ENCODE assay signal across 20 cellular contexts in genomic region chr7:108059526-108059925, GRCh38. TPM values are rescaled to one million over a fixed set of nuclear protein-coding genes. Genes with fewer than 3 reads are reported as not detected.
"Had no signal": no experiment of that assay in that cellular context is flagged by ENCODE, and none has a peak within 500 bp of the region (broad histone marks: within the 10 kb centered on the region; RNA-seq: fewer than 3 reads in every experiment).

No MANE protein-coding gene starts in this region.

- H3K9me3 ChIP-seq: adrenal gland, heart right ventricle, neutrophil, SK-N-SH had no signal

- DNase-seq: activated CD4-positive, alpha-beta T cell treated with anti-CD3 and anti-CD28 coated beads, Interleukin-2, amount 10 ng/mL, durations not matched to agents 7 days and 5 days; activated CD8-positive, alpha-beta memory T cell treated with anti-CD3 and anti-CD28 coated beads, Interleukin-2, amount 50 U/mL, for 4 hours; activated CD8-positive, alpha-beta T cell treated with anti-CD3 and anti-CD28 coated beads, Interleukin-2, amount 10 ng/mL, durations not matched to agents 7 days and 5 days; activated effector memory CD4-positive, alpha-beta T cell treated with Interleukin-2 at 50 U/mL for 16 hours; activated T-cell treated with anti-CD3 and anti-CD28 coated beads, Interleukin-2, amount 50 U/mL, for 48 hours; adrenal gland; dermis blood vessel endothelial cell; effector memory CD8-positive, alpha-beta T cell; heart right ventricle; immature natural killer cell; mesenchymal stem cell; naive thymus-derived CD8-positive, alpha-beta T cell; SHP77 treated with DMSO at 0.1 percent for 48 hours; SK-N-SH; stimulated activated CD4-positive, alpha-beta T cell treated with anti-CD3 and anti-CD28 coated beads, Interleukin-12 subunit alpha, Interleukin-12 subunit beta, amount 100 ng/mL, for 4 hours; stimulated activated CD4-positive, alpha-beta T cell treated with anti-CD3 and anti-CD28 coated beads, Interleukin-1b, Interleukin-23, amount 100 ng/mL, for 48 hours; stimulated activated naive CD8-positive, alpha-beta T cell treated with anti-CD3 and anti-CD28 coated beads, Interleukin-15, Interleukin-2, amounts not matched to agents 100 U/mL and 50 U/mL, for 24 hours had no signal

- ATAC-seq: activated CD8-positive, alpha-beta T cell treated with anti-CD3 and anti-CD28 coated beads, Interleukin-2, amount 10 ng/mL, durations not matched to agents 7 days and 5 days; effector memory CD8-positive, alpha-beta T cell; heart right ventricle; naive thymus-derived CD8-positive, alpha-beta T cell; stimulated activated naive CD8-positive, alpha-beta T cell treated with anti-CD3 and anti-CD28 coated beads, Interleukin-15, Interleukin-2, amounts not matched to agents 100 U/mL and 50 U/mL, for 24 hours had no signal

- H3K36me3 ChIP-seq: adrenal gland, cardiac muscle cell, heart right ventricle, neutrophil had no signal

- H3K4me1 ChIP-seq: adrenal gland had no signal

- H3K9ac ChIP-seq: parathyroid adenoma, SK-N-SH had no signal

- H3K27me3 ChIP-seq: adrenal gland, cardiac muscle cell, heart right ventricle, neutrophil had no signal

- H3K4me3 ChIP-seq: adrenal gland, cardiac muscle cell, heart right ventricle had no signal

RNA-seq across cellular contexts. Expression of gene LAMB1, which starts 56.6 kb away (rescaled TPM):
- total RNA-seq: activated CD4-positive, alpha-beta T cell treated with anti-CD3 and anti-CD28 coated beads, Interleukin-2, amount 10 ng/mL, durations not matched to agents 7 days and 5 days; activated CD8-positive, alpha-beta T cell treated with anti-CD3 and anti-CD28 coated beads, Interleukin-2, amount 10 ng/mL, durations not matched to agents 7 days and 5 days had no signal
